1 cellular context compared by ENCODE assay signal in the genomic region with DNA sequence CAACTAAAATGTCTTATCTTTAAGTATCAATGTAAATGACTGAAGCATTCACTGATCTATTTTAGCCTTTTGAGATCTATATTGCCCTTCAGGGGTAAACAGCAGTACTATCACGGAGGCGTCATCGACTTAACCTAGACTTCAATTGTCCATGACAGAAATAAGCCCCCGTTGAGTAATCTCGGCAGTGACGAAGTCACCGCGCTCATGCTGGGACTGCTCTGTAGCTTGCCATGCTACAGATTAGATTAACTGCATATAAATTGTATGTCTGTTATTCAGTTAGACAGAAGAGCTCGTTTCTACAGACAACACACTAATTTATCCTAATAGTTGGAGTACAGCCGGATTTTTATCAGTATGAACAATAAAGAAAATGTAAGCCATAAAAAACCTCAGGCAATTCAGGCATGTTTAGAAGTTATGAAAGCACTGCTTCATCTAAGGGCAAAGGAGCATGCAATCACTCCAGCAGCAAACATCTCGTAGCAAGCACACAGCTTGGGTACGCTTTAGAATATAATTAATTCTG.
A peak's percentile ranks its signal among the peaks of the same experiment; 100 is the strongest.
TF ChIP-seq lines count a peak whose summit lies in the region.

No MANE protein-coding gene starts in this region.

TF ChIP-seq in HEK293, 187 proteins besides CTCF, POLR2A, EP300 and RAD21 (continued from another document and continues in another):
- TF ChIP-seq, protein P1, sequence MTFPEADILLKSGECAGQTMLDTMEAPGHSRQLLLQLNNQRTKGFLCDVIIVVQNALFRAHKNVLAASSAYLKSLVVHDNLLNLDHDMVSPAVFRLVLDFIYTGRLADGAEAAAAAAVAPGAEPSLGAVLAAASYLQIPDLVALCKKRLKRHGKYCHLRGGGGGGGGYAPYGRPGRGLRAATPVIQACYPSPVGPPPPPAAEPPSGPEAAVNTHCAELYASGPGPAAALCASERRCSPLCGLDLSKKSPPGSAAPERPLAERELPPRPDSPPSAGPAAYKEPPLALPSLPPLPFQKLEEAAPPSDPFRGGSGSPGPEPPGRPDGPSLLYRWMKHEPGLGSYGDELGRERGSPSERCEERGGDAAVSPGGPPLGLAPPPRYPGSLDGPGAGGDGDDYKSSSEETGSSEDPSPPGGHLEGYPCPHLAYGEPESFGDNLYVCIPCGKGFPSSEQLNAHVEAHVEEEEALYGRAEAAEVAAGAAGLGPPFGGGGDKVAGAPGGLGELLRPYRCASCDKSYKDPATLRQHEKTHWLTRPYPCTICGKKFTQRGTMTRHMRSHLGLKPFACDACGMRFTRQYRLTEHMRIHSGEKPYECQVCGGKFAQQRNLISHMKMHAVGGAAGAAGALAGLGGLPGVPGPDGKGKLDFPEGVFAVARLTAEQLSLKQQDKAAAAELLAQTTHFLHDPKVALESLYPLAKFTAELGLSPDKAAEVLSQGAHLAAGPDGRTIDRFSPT (tag by site-specific recombination; IDR thresholded peaks at IDR 0.05): 0 out of 2 replicates have a peak, but pooled peaks have one; percentile 15
- TF ChIP-seq GFI1B (tag by site-specific recombination; IDR thresholded peaks at IDR 0.05): peak; percentile 26; the same call in 1 of the 2 replicates
- TF ChIP-seq ZBTB17 (tag by site-specific recombination; IDR thresholded peaks at IDR 0.05): peak; percentile 78
- TF ChIP-seq, protein P2, sequence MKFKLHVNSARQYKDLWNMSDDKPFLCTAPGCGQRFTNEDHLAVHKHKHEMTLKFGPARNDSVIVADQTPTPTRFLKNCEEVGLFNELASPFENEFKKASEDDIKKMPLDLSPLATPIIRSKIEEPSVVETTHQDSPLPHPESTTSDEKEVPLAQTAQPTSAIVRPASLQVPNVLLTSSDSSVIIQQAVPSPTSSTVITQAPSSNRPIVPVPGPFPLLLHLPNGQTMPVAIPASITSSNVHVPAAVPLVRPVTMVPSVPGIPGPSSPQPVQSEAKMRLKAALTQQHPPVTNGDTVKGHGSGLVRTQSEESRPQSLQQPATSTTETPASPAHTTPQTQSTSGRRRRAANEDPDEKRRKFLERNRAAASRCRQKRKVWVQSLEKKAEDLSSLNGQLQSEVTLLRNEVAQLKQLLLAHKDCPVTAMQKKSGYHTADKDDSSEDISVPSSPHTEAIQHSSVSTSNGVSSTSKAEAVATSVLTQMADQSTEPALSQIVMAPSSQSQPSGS (tag by site-specific recombination; IDR thresholded peaks at IDR 0.05; ENCODE audit: low read depth): 0 out of 2 replicates have a peak, but pooled peaks have one; percentile 2
- TF ChIP-seq, protein P3, sequence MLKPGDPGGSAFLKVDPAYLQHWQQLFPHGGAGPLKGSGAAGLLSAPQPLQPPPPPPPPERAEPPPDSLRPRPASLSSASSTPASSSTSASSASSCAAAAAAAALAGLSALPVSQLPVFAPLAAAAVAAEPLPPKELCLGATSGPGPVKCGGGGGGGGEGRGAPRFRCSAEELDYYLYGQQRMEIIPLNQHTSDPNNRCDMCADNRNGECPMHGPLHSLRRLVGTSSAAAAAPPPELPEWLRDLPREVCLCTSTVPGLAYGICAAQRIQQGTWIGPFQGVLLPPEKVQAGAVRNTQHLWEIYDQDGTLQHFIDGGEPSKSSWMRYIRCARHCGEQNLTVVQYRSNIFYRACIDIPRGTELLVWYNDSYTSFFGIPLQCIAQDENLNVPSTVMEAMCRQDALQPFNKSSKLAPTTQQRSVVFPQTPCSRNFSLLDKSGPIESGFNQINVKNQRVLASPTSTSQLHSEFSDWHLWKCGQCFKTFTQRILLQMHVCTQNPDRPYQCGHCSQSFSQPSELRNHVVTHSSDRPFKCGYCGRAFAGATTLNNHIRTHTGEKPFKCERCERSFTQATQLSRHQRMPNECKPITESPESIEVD (tag by site-specific recombination; IDR thresholded peaks at IDR 0.05): peak; percentile 88
- TF ChIP-seq FEZF1 (tag by site-specific recombination; IDR thresholded peaks at IDR 0.05): peak; percentile 80
- TF ChIP-seq ZNF747 (tag by site-specific recombination; IDR thresholded peaks at IDR 0.05): no peak
- TF ChIP-seq ZIC2 (tag by site-specific recombination; IDR thresholded peaks at IDR 0.05): peak; percentile 79
- TF ChIP-seq, protein P4, sequence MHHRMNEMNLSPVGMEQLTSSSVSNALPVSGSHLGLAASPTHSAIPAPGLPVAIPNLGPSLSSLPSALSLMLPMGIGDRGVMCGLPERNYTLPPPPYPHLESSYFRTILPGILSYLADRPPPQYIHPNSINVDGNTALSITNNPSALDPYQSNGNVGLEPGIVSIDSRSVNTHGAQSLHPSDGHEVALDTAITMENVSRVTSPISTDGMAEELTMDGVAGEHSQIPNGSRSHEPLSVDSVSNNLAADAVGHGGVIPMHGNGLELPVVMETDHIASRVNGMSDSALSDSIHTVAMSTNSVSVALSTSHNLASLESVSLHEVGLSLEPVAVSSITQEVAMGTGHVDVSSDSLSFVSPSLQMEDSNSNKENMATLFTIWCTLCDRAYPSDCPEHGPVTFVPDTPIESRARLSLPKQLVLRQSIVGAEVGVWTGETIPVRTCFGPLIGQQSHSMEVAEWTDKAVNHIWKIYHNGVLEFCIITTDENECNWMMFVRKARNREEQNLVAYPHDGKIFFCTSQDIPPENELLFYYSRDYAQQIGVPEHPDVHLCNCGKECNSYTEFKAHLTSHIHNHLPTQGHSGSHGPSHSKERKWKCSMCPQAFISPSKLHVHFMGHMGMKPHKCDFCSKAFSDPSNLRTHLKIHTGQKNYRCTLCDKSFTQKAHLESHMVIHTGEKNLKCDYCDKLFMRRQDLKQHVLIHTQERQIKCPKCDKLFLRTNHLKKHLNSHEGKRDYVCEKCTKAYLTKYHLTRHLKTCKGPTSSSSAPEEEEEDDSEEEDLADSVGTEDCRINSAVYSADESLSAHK (tag by site-specific recombination; IDR thresholded peaks at IDR 0.05): no peak
- peak; percentile 16; the same call in 1 of the 2 replicates for TF ChIP-seq TRIM28 (IDR thresholded peaks at IDR 0.05; ENCODE audit: borderline replicate concordance, low read length)
- TF ChIP-seq ZNF302 (tag by site-specific recombination; IDR thresholded peaks at IDR 0.05; ENCODE audit: low read depth): no peak
- TF ChIP-seq, protein P5, sequence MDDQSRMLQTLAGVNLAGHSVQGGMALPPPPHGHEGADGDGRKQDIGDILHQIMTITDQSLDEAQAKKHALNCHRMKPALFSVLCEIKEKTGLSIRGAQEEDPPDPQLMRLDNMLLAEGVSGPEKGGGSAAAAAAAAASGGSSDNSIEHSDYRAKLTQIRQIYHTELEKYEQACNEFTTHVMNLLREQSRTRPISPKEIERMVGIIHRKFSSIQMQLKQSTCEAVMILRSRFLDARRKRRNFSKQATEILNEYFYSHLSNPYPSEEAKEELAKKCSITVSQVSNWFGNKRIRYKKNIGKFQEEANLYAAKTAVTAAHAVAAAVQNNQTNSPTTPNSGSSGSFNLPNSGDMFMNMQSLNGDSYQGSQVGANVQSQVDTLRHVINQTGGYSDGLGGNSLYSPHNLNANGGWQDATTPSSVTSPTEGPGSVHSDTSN (CRISPR knock-in tag; IDR thresholded peaks at IDR 0.05): no peak
- TF ChIP-seq SP2 (tag by site-specific recombination; IDR thresholded peaks at IDR 0.05): no peak
- TF ChIP-seq, protein P6, sequence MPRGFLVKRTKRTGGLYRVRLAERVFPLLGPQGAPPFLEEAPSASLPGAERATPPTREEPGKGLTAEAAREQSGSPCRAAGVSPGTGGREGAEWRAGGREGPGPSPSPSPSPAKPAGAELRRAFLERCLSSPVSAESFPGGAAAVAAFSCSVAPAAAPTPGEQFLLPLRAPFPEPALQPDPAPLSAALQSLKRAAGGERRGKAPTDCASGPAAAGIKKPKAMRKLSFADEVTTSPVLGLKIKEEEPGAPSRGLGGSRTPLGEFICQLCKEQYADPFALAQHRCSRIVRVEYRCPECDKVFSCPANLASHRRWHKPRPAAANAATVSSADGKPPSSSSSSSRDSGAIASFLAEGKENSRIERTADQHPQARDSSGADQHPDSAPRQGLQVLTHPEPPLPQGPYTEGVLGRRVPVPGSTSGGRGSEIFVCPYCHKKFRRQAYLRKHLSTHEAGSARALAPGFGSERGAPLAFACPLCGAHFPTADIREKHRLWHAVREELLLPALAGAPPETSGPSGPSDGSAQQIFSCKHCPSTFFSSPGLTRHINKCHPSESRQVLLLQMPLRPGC (tag by site-specific recombination; IDR thresholded peaks at IDR 0.05): peak; percentile 74; the same call in 1 of the 2 replicates
- TF ChIP-seq, protein P7, sequence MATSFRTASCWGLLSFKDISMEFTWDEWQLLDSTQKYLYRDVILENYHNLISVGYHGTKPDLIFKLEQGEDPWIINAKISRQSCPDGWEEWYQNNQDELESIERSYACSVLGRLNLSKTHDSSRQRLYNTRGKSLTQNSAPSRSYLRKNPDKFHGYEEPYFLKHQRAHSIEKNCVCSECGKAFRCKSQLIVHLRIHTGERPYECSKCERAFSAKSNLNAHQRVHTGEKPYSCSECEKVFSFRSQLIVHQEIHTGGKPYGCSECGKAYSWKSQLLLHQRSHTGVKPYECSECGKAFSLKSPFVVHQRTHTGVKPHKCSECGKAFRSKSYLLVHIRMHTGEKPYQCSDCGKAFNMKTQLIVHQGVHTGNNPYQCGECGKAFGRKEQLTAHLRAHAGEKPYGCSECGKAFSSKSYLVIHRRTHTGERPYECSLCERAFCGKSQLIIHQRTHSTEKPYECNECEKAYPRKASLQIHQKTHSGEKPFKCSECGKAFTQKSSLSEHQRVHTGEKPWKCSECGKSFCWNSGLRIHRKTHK (tag by site-specific recombination; IDR thresholded peaks at IDR 0.05): no peak
- TF ChIP-seq ZBTB21 (tag by site-specific recombination; IDR thresholded peaks at IDR 0.05): peak; percentile 87
- no peak for TF ChIP-seq ZNF16 (tag by site-specific recombination; IDR thresholded peaks at IDR 0.05; ENCODE audit: low read depth)
- no peak for TF ChIP-seq ZNF707 (tag by site-specific recombination; IDR thresholded peaks at IDR 0.05)
- peak; percentile 96 for TF ChIP-seq ZNF335 (tag by site-specific recombination; conservative IDR thresholded peaks at IDR 0.05)
- TF ChIP-seq, protein P8, sequence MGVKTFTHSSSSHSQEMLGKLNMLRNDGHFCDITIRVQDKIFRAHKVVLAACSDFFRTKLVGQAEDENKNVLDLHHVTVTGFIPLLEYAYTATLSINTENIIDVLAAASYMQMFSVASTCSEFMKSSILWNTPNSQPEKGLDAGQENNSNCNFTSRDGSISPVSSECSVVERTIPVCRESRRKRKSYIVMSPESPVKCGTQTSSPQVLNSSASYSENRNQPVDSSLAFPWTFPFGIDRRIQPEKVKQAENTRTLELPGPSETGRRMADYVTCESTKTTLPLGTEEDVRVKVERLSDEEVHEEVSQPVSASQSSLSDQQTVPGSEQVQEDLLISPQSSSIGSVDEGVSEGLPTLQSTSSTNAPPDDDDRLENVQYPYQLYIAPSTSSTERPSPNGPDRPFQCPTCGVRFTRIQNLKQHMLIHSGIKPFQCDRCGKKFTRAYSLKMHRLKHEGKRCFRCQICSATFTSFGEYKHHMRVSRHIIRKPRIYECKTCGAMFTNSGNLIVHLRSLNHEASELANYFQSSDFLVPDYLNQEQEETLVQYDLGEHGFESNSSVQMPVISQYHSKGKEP (tag by site-specific recombination; IDR thresholded peaks at IDR 0.05): peak; percentile 53; the same call in 1 of the 2 replicates
- peak; percentile 27; the same call in 1 of the 2 replicates for TF ChIP-seq ZNF24 (tag by site-specific recombination; IDR thresholded peaks at IDR 0.05)
- TF ChIP-seq ZNF521 (tag by site-specific recombination; IDR thresholded peaks at IDR 0.05): no peak
- TF ChIP-seq, protein P9, sequence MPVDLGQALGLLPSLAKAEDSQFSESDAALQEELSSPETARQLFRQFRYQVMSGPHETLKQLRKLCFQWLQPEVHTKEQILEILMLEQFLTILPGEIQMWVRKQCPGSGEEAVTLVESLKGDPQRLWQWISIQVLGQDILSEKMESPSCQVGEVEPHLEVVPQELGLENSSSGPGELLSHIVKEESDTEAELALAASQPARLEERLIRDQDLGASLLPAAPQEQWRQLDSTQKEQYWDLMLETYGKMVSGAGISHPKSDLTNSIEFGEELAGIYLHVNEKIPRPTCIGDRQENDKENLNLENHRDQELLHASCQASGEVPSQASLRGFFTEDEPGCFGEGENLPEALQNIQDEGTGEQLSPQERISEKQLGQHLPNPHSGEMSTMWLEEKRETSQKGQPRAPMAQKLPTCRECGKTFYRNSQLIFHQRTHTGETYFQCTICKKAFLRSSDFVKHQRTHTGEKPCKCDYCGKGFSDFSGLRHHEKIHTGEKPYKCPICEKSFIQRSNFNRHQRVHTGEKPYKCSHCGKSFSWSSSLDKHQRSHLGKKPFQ (tag by site-specific recombination; IDR thresholded peaks at IDR 0.05): peak; percentile 91
- TF ChIP-seq ZNF843 (tag by site-specific recombination; IDR thresholded peaks at IDR 0.05): peak; percentile 54; the same call in 1 of the 2 replicates
- TF ChIP-seq OSR2 (tag by site-specific recombination; IDR thresholded peaks at IDR 0.05): peak; percentile 91
- no peak for TF ChIP-seq ZNF202 (tag by site-specific recombination; IDR thresholded peaks at IDR 0.05; ENCODE audit: borderline replicate concordance)
- TF ChIP-seq ZNF2 (tag by site-specific recombination; IDR thresholded peaks at IDR 0.05): peak; percentile 62; the same call in 1 of the 2 replicates
- TF ChIP-seq ZNF324 (tag by site-specific recombination; IDR thresholded peaks at IDR 0.05): no peak
- TF ChIP-seq SP7 (tag by site-specific recombination; IDR thresholded peaks at IDR 0.05): peak; percentile 73
- TF ChIP-seq, protein P10, sequence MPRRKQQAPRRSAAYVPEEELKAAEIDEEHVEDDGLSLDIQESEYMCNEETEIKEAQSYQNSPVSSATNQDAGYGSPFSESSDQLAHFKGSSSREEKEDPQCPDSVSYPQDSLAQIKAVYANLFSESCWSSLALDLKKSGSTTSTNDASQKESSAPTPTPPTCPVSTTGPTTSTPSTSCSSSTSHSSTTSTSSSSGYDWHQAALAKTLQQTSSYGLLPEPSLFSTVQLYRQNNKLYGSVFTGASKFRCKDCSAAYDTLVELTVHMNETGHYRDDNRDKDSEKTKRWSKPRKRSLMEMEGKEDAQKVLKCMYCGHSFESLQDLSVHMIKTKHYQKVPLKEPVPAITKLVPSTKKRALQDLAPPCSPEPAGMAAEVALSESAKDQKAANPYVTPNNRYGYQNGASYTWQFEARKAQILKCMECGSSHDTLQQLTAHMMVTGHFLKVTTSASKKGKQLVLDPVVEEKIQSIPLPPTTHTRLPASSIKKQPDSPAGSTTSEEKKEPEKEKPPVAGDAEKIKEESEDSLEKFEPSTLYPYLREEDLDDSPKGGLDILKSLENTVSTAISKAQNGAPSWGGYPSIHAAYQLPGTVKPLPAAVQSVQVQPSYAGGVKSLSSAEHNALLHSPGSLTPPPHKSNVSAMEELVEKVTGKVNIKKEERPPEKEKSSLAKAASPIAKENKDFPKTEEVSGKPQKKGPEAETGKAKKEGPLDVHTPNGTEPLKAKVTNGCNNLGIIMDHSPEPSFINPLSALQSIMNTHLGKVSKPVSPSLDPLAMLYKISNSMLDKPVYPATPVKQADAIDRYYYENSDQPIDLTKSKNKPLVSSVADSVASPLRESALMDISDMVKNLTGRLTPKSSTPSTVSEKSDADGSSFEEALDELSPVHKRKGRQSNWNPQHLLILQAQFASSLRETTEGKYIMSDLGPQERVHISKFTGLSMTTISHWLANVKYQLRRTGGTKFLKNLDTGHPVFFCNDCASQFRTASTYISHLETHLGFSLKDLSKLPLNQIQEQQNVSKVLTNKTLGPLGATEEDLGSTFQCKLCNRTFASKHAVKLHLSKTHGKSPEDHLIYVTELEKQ (tag by site-specific recombination; IDR thresholded peaks at IDR 0.05; ENCODE audit: borderline replicate concordance): peak; percentile 12; the same call in 1 of the 2 replicates
- peak; percentile 36; the same call in 1 of the 2 replicates for TF ChIP-seq ZNF146 (tag by site-specific recombination; IDR thresholded peaks at IDR 0.05)
- no peak for TF ChIP-seq ZNF214 (tag by site-specific recombination; IDR thresholded peaks at IDR 0.05; ENCODE audit: borderline replicate concordance)
- TF ChIP-seq ZNF596 (tag by site-specific recombination; IDR thresholded peaks at IDR 0.05): 0 out of 2 replicates have a peak, but pooled peaks have one; percentile 34
- TF ChIP-seq BCL11B (tag by site-specific recombination; IDR thresholded peaks at IDR 0.05; ENCODE audit: low read depth): peak; percentile 56; the same call in 1 of the 2 replicates
- TF ChIP-seq ZSCAN30 (tag by site-specific recombination; IDR thresholded peaks at IDR 0.05): peak; percentile 74; the same call in 1 of the 2 replicates
- peak; percentile 52; the same call in 1 of the 2 replicates for TF ChIP-seq ZNF600 (tag by site-specific recombination; IDR thresholded peaks at IDR 0.05)
